11 cellular contexts compared by ENCODE assay signal in genomic region chr7:92767427-92767826, GRCh38.
A peak's percentile ranks its signal among the peaks of the same experiment; 100 is the strongest.
DNase-seq lines count a peak whose midpoint lies in the region; ATAC-seq and TF ChIP-seq lines count a peak whose summit lies in the region.
"Had no signal": no experiment of that assay in that cellular context is flagged by ENCODE, and none has a peak within 500 bp of the region (broad histone marks: within the 10 kb centered on the region; RNA-seq: fewer than 3 reads in every experiment).

No MANE protein-coding gene starts in this region.

- ATAC-seq in central memory CD8-positive, alpha-beta T cell (replicated peaks; ENCODE audit: extremely low read depth, poor library complexity, severe bottlenecking), result no peak
- peak; percentile 52 for ATAC-seq in omental fat pad (ENCODE audit: low FRiP score)
- ATAC-seq: left lobe of liver had no signal

- TF ChIP-seq EP300 in ovary (IDR thresholded peaks at IDR 0.05), result no peak

- H3K4me1 ChIP-seq in ovary (ENCODE audit: insufficient read depth), result no peaks in the 10 kb centered on the region

- no peak for TF ChIP-seq POLR2A in erythroblast (IDR thresholded peaks at IDR 0.05; ENCODE audit: low read length)
- no peak for TF ChIP-seq POLR2A in ovary (IDR thresholded peaks at IDR 0.05)

- H3K27ac ChIP-seq in ovary, result no peak overlapping the region

- no peak overlapping the region for H3K4me3 ChIP-seq in ovary

- H3K9me3 Mint-ChIP-seq in T-helper 1 cell treated with Interleukin-12 subunit alpha and Interleukin-12 subunit beta and Interleukin-4 antibody, amounts not matched to agents 30 μg/mL and 1 μg/mL, for 36 hours, result no peaks in the 10 kb centered on the region
- H3K9me3 Mint-ChIP-seq in central memory CD8-positive, alpha-beta T cell, result no peaks in the 10 kb centered on the region

- intact Hi-C loops in ovary (cut with DNase I), result no loop called here

- DNase-seq in T-helper 1 cell (no peak), LHCN-M2 (ENCODE audit: low read depth) (peak; percentile 88), omental fat pad (ENCODE audit: low spot score) (no peak), DMS114 treated with DMSO at 0.1 percent for 48 hours (lab: John Stamatoyannopoulos, UW; ENCODE audit: unreplicated experiment) (no peak), erythroblast (lab: John Stamatoyannopoulos, UW) (no peak), ovary (no peak)
- no peak for DNase-seq in central memory CD8-positive, alpha-beta T cell (ENCODE audit: low spot score in 2 of 2)
- DNase-seq: Karpas-422, NCI-H446 treated with DMSO at 0.1 percent for 48 hours had no signal

- no peaks in the 10 kb centered on the region for H3K27me3 Mint-ChIP-seq in T-helper 1 cell treated with Interleukin-12 subunit alpha and Interleukin-12 subunit beta and Interleukin-4 antibody, amounts not matched to agents 30 μg/mL and 1 μg/mL, for 36 hours (ENCODE audit: low read depth)
- no peaks in the 10 kb centered on the region for H3K27me3 Mint-ChIP-seq in central memory CD8-positive, alpha-beta T cell

- H3K36me3 ChIP-seq in ovary, result no peaks in the 10 kb centered on the region

- peaks cover 39% of the 10 kb centered on the region for H3K36me3 Mint-ChIP-seq in T-helper 1 cell treated with Interleukin-12 subunit alpha and Interleukin-12 subunit beta and Interleukin-4 antibody, amounts not matched to agents 30 μg/mL and 1 μg/mL, for 36 hours (ENCODE audit: low read depth)
- H3K36me3 Mint-ChIP-seq in central memory CD8-positive, alpha-beta T cell (ENCODE audit: insufficient read depth), result peaks cover 2% of the 10 kb centered on the region

- no peak for TF ChIP-seq CTCF in omental fat pad (IDR thresholded peaks at IDR 0.05)
- no peak for TF ChIP-seq CTCF in ovary (IDR thresholded peaks at IDR 0.05)

- H3K27me3 ChIP-seq in ovary, result no peaks in the 10 kb centered on the region

- no peaks in the 10 kb centered on the region for H3K9me3 ChIP-seq in ovary

- peaks cover 51% of the 10 kb centered on the region for H3K4me1 Mint-ChIP-seq in T-helper 1 cell treated with Interleukin-12 subunit alpha and Interleukin-12 subunit beta and Interleukin-4 antibody, amounts not matched to agents 30 μg/mL and 1 μg/mL, for 36 hours (ENCODE audit: low read depth)
- H3K4me1 Mint-ChIP-seq in central memory CD8-positive, alpha-beta T cell, result peaks cover 24% of the 10 kb centered on the region

- peak overlapping the region; percentile 8 for H3K27ac Mint-ChIP-seq in T-helper 1 cell treated with Interleukin-12 subunit alpha and Interleukin-12 subunit beta and Interleukin-4 antibody, amounts not matched to agents 30 μg/mL and 1 μg/mL, for 36 hours
- H3K27ac Mint-ChIP-seq in central memory CD8-positive, alpha-beta T cell (ENCODE audit: low read depth), result peak overlapping the region; percentile 42

- H3K4me3 Mint-ChIP-seq in T-helper 1 cell treated with Interleukin-12 subunit alpha and Interleukin-12 subunit beta and Interleukin-4 antibody, amounts not matched to agents 30 μg/mL and 1 μg/mL, for 36 hours, result no peak overlapping the region
- no peak overlapping the region for H3K4me3 Mint-ChIP-seq in central memory CD8-positive, alpha-beta T cell
